In genomic region chr1:246161626-246162025, GRCh38 we compare ENCODE assay signal across 19 cellular contexts.
DNase-seq lines count a peak whose midpoint lies in the region; ATAC-seq, FAIRE-seq and TF ChIP-seq lines count a peak whose summit lies in the region.
"Had no signal": no experiment of that assay in that cellular context is flagged by ENCODE, and none has a peak within 500 bp of the region (broad histone marks: within the 10 kb centered on the region; RNA-seq: fewer than 3 reads in every experiment).

No MANE protein-coding gene starts in this region.

- intact Hi-C loops in endothelial cell of umbilical vein (cut with micrococcal nuclease) = no loop called here

- no peak overlapping the region for H3K27ac ChIP-seq in endothelial cell of umbilical vein (ENCODE audit: insufficient read depth, low read depth, low read length)
- no peak overlapping the region for H3K27ac ChIP-seq in mesendoderm (ENCODE audit: low read depth, low read length)
- H3K27ac ChIP-seq: uterus had no signal

- no peak for TF ChIP-seq CTCF in endothelial cell of umbilical vein (IDR thresholded peaks at IDR 0.05; ENCODE audit: extremely low read depth in 1 of 2, insufficient read depth in 1 of 2, low read depth in 1 of 2, low read length in 2 of 2)

- no peak overlapping the region for H3K4ac ChIP-seq in mesendoderm (ENCODE audit: low read depth, low read length)

- H3K36me3 ChIP-seq in endothelial cell of umbilical vein (ENCODE audit: control insufficient read depth in 2 of 2, extremely low read depth in 1 of 2, insufficient read depth in 2 of 2, low read length in 2 of 2) = no peaks in the 10 kb centered on the region
- H3K36me3 ChIP-seq in mesendoderm (ENCODE audit: control insufficient read depth, insufficient read depth, low read length) = no peaks in the 10 kb centered on the region
- H3K36me3 ChIP-seq: uterus had no signal

- H2AFZ ChIP-seq in endothelial cell of umbilical vein (ENCODE audit: low read depth, low read length) = no peak overlapping the region

- ATAC-seq in GM19455 (IDR thresholded peaks at IDR 0.05; ENCODE audit: unreplicated experiment) (no peak), HG03457 (IDR thresholded peaks at IDR 0.05; ENCODE audit: unreplicated experiment) (no peak)
- ATAC-seq: A549, WTC11 had no signal

- POLR2A ChIA-PET in endothelial cell of umbilical vein (lab: Charles Lee) = no interaction called here

- H3K79me2 ChIP-seq in endothelial cell of umbilical vein (ENCODE audit: control insufficient read depth, insufficient read depth, low read length) = no peaks in the 10 kb centered on the region
- no peaks in the 10 kb centered on the region for H3K79me2 ChIP-seq in mesendoderm (ENCODE audit: control insufficient read depth, insufficient read depth, low read length)

- no peaks in the 10 kb centered on the region for H3K9me3 ChIP-seq in endothelial cell of umbilical vein (replicated peaks; ENCODE audit: control insufficient read depth, insufficient read depth, low read length)
- H3K9me3 ChIP-seq: A549, uterus had no signal

- no peak overlapping the region for H2AK5ac ChIP-seq in mesendoderm (ENCODE audit: low read length)

- no peaks in the 10 kb centered on the region for H3K27me3 ChIP-seq in endothelial cell of umbilical vein (ENCODE audit: control insufficient read depth in 2 of 2, insufficient read depth in 2 of 2, low read length in 2 of 2)
- no peaks in the 10 kb centered on the region for H3K27me3 ChIP-seq in mesendoderm (ENCODE audit: insufficient read depth, low read length, poor library complexity)
- H3K27me3 ChIP-seq: uterus had no signal

- WGBS in mesendoderm (ENCODE audit: extremely low coverage, insufficient coverage, low lambda C conversion rate) = no CpG with 5 or more reads among the region's 1 CpG

- H3K23ac ChIP-seq in mesendoderm (ENCODE audit: low read length) = no peak overlapping the region

- H3K4me3 ChIP-seq in endothelial cell of umbilical vein (replicated peaks in 1 of 3; ENCODE audit: insufficient read depth in 1 of 3, low read depth in 1 of 3, low read length in 3 of 3) (no peak overlapping the region), mesendoderm (ENCODE audit: low read length) (no peak overlapping the region)
- H3K4me3 ChIP-seq: A549, uterus had no signal

- H2BK15ac ChIP-seq in mesendoderm (replicated peaks; ENCODE audit: low read depth) = no peak overlapping the region

- no peak overlapping the region for H2BK5ac ChIP-seq in mesendoderm (ENCODE audit: low read length)

- no peak overlapping the region for H3K4me2 ChIP-seq in endothelial cell of umbilical vein (ENCODE audit: insufficient read depth, low read length)
- no peak overlapping the region for H3K4me2 ChIP-seq in mesendoderm (ENCODE audit: low read length)
- H3K4me2 ChIP-seq: A549 had no signal

- no peak for TF ChIP-seq POLR2A in endothelial cell of umbilical vein (IDR thresholded peaks at IDR 0.05; ENCODE audit: low read depth, low read length)

- no peaks in the 10 kb centered on the region for H3K9me1 ChIP-seq in endothelial cell of umbilical vein (replicated peaks; ENCODE audit: control insufficient read depth, extremely low read depth, insufficient read depth, low read length)

- CTCF ChIA-PET in endothelial cell of umbilical vein (lab: Charles Lee) = no interaction called here

- dilution Hi-C loops in endothelial cell of umbilical vein (cut with MboI; ENCODE audit: extremely low pct_ligation_motif_present, low sequenced_read_pairs) = no loop called here

- H3K56ac ChIP-seq in mesendoderm (ENCODE audit: low read length) = no peak overlapping the region

- no peak overlapping the region for H4K5ac ChIP-seq in mesendoderm (ENCODE audit: low read length)

- H4K20me1 ChIP-seq in endothelial cell of umbilical vein (replicated peaks; ENCODE audit: control insufficient read depth, extremely low read depth, insufficient read depth, low read length) = no peaks in the 10 kb centered on the region

- no TSS peak for BruUV-seq in endothelial cell of umbilical vein (replicated peaks; lab: Mats Ljungman, UMichigan)

- H3K4me1 ChIP-seq in endothelial cell of umbilical vein (ENCODE audit: control insufficient read depth, extremely low read depth, insufficient read depth, low read length) (peaks cover under 1% of the 10 kb centered on the region), mesendoderm (ENCODE audit: control insufficient read depth, low read depth, low read length) (no peaks in the 10 kb centered on the region)
- H3K4me1 ChIP-seq: uterus had no signal

- peak; percentile 15 for FAIRE-seq in endothelial cell of umbilical vein (lab: Jason Lieb, UNC)
- FAIRE-seq: A549, GM12891, GM19239, H1 had no signal

- no peak overlapping the region for H4K8ac ChIP-seq in mesendoderm (ENCODE audit: low read depth, low read length)

- no peak overlapping the region for H3K18ac ChIP-seq in mesendoderm (ENCODE audit: low read length)

- no peaks in the 10 kb centered on the region for H3K79me1 ChIP-seq in mesendoderm (ENCODE audit: low read length)

- no peak overlapping the region for H3K9ac ChIP-seq in endothelial cell of umbilical vein (replicated peaks; ENCODE audit: extremely low read depth, insufficient read depth, low read length)
- no peak overlapping the region for H3K9ac ChIP-seq in mesendoderm (ENCODE audit: low read length)

- peak; percentile 16 for DNase-seq in NCI-H2171 treated with DMSO at 0.1 percent for 48 hours (lab: John Stamatoyannopoulos, UW)
- no peak for DNase-seq in NCI-H2171 (lab: John Stamatoyannopoulos, UW)
- DNase-seq in NCI-H69 (lab: John Stamatoyannopoulos, UW) = peak; percentile 52
- peak; percentile 37 for DNase-seq in endothelial cell of umbilical vein (ENCODE audit: low read depth, low spot score)
- DNase-seq in renal cortical epithelial cell (ENCODE audit: low read depth) = peak; percentile 32
- no peak for DNase-seq in mesendoderm
- DNase-seq: activated T-cell treated with anti-CD3 and anti-CD28 coated beads, Interleukin-2, amount 50 U/mL, for 1 hour; amygdala; effector memory CD4-positive, alpha-beta T cell; NCI-H82; stimulated activated CD4-positive, alpha-beta T cell treated with anti-CD3 and anti-CD28 coated beads, Interleukin-2, amount 100 ng/mL, for 24 hours; uterus had no signal

- H2BK120ac ChIP-seq in mesendoderm (ENCODE audit: low read depth, low read length) = no peak overlapping the region

TF ChIP-seq in endothelial cell of umbilical vein, 7 proteins besides CTCF, POLR2A, EP300 and RAD21:
- TF ChIP-seq EZH2 (IDR thresholded peaks at IDR 0.05; ENCODE audit: borderline replicate concordance, low read depth, low read length, severe bottlenecking) (no peak), FOS (IDR thresholded peaks at IDR 0.05; ENCODE audit: borderline replicate concordance, insufficient read depth, low read length) (no peak), MAX (IDR thresholded peaks at IDR 0.05; ENCODE audit: insufficient read depth, insufficient read length) (no peak), MYC (IDR thresholded peaks at IDR 0.05; ENCODE audit: low read depth, low read length) (no peak), JUN (IDR thresholded peaks at IDR 0.05; ENCODE audit: borderline replicate concordance, insufficient read depth, insufficient read length, low read depth) (no peak), POLR2AphosphoS5 (IDR thresholded peaks at IDR 0.05; ENCODE audit: insufficient read depth, low read depth, low read length) (no peak), GATA2 (IDR thresholded peaks at IDR 0.05; ENCODE audit: insufficient read depth, insufficient read length, low read depth, low read length) (no peak)
TF ChIP-seq in endothelial cell of umbilical vein: peak in this region for 0.

Comparison
In these comparisons a context has a peak if more than half of its experiments do, and no peak if none do; other contexts are left out.
1. DNase-seq: peak in NCI-H2171 treated with DMSO at 0.1 percent for 48 hours (single experiment), NCI-H69 (single experiment), endothelial cell of umbilical vein (single experiment) and renal cortical epithelial cell (single experiment); none in NCI-H2171 (single experiment) and mesendoderm (single experiment).